ENCODE assay signal across 20 cellular contexts in genomic region chr17:82944990-82945389, GRCh38.
DNase-seq lines count a peak whose midpoint lies in the region; ATAC-seq, FAIRE-seq and TF ChIP-seq lines count a peak whose summit lies in the region.
"Had no signal": no experiment of that assay in that cellular context is flagged by ENCODE, and none has a peak within 500 bp of the region (broad histone marks: within the 10 kb centered on the region; RNA-seq: fewer than 3 reads in every experiment).

No MANE protein-coding gene starts in this region.

- H3K4me1 ChIP-seq in Karpas-422 (ENCODE audit: low read length) (no peaks in the 10 kb centered on the region), GM12878 (ENCODE audit: control insufficient read depth, insufficient read depth, low read length) (no peaks in the 10 kb centered on the region), mucosa of stomach (ENCODE audit: control insufficient read depth, insufficient read depth, low read length) (no peaks in the 10 kb centered on the region)
- H3K4me1 ChIP-seq: Peyer's patch had no signal

- TF ChIP-seq EP300 in GM12878 (IDR thresholded peaks at IDR 0.05; ENCODE audit: borderline replicate concordance in 1 of 2, control insufficient read depth in 1 of 2, low read depth in 2 of 2, low read length in 2 of 2), result no peak

- H3K4me2 ChIP-seq in Karpas-422 (ENCODE audit: low read depth, low read length, poor library complexity, severe bottlenecking) (no peak overlapping the region), GM12878 (ENCODE audit: control insufficient read depth, insufficient read depth) (no peak overlapping the region)

- TF ChIP-seq CTCF in GM12878 (IDR thresholded peaks at IDR 0.05 in 2 of 3, conservative IDR thresholded peaks at IDR 0.05 in 1 of 3; ENCODE audit: control insufficient read depth in 2 of 3, extremely low read depth in 1 of 3, insufficient read depth in 1 of 3, low read depth in 3 of 3, low read length in 3 of 3), result no peak

- H3K79me2 ChIP-seq in Karpas-422 (ENCODE audit: low read length), result no peaks in the 10 kb centered on the region
- no peaks in the 10 kb centered on the region for H3K79me2 ChIP-seq in GM12878 (ENCODE audit: control insufficient read depth, insufficient read depth, low read length)

- TF ChIP-seq POLR2A in GM12878 (IDR thresholded peaks at IDR 0.05; ENCODE audit: low read depth, low read length), result no peak

- FAIRE-seq in GM12878 (lab: Jason Lieb, UNC), result no peak
- FAIRE-seq: GM12891, GM19239 had no signal

- H3K27me3 ChIP-seq in Karpas-422 (ENCODE audit: low read length) (no peaks in the 10 kb centered on the region), GM12878 (replicated peaks in 1 of 2; ENCODE audit: control insufficient read depth in 2 of 2, insufficient read depth in 2 of 2, low read length in 1 of 2) (no peaks in the 10 kb centered on the region; a peak in 1 of 4 replicates), mucosa of stomach (ENCODE audit: control insufficient read depth, insufficient read depth, low read length) (no peaks in the 10 kb centered on the region)
- H3K27me3 ChIP-seq: Peyer's patch had no signal

- in situ Hi-C loops in GM12878 (cut with MboI), result no loop called here

- no peak overlapping the region for H3K4me3 ChIP-seq in Karpas-422 (ENCODE audit: low read length)
- no peak overlapping the region for H3K4me3 ChIP-seq in GM12878
- peak overlapping the region; percentile 3 for H3K4me3 ChIP-seq in mucosa of stomach (ENCODE audit: low read length)
- H3K4me3 ChIP-seq: Peyer's patch had no signal

- H2AFZ ChIP-seq in Karpas-422 (ENCODE audit: low read length), result no peak overlapping the region
- H2AFZ ChIP-seq in GM12878 (ENCODE audit: control insufficient read depth, low read depth, low read length), result no peak overlapping the region

- intact Hi-C loops in GM12878 (cut with micrococcal nuclease; ENCODE audit: unreplicated experiment), result no loop called here

- BruUV-seq in GM12878 (replicated peaks; lab: Mats Ljungman, UMichigan), result no TSS peak

- H3K9me3 ChIP-seq in Karpas-422 (ENCODE audit: low read length) (peaks cover 45% of the 10 kb centered on the region), GM12878 (replicated peaks; ENCODE audit: control insufficient read depth, insufficient read depth, low read length) (peaks cover 21% of the 10 kb centered on the region; the same call in 2 of the 3 replicates), mucosa of stomach (ENCODE audit: control insufficient read depth, low read length) (peaks cover 12% of the 10 kb centered on the region)

- H3K9ac ChIP-seq in Karpas-422 (ENCODE audit: low read length) (no peak overlapping the region), GM12878 (ENCODE audit: control insufficient read depth, insufficient read depth, low read length) (no peak overlapping the region), mucosa of stomach (ENCODE audit: low read length) (no peak overlapping the region)

- peak; percentile 17 for DNase-seq in NCI-H2227 (lab: John Stamatoyannopoulos, UW; ENCODE audit: unreplicated experiment)
- no peak for DNase-seq in NCI-H2227 treated with DMSO at 0.1 percent for 48 hours (lab: John Stamatoyannopoulos, UW)
- peak; percentile 55 for DNase-seq in Karpas-422
- DNase-seq in GM12878 (ENCODE audit: low read depth, low spot score), result no peak
- no peak for DNase-seq in ureter (ENCODE audit: low spot score)
- DNase-seq in caudate nucleus (lab: John Stamatoyannopoulos, UW), result no peak
- DNase-seq: Calu3; CD4-positive, alpha-beta T cell; GOT3; KG1; MV-4-11; NCI-H187; NCI-H526 had no signal

- no peaks in the 10 kb centered on the region for H3K9me2 ChIP-seq in Karpas-422 (replicated peaks; ENCODE audit: insufficient read depth, low read length)

- no peak overlapping the region for H3K27ac ChIP-seq in Karpas-422 (ENCODE audit: low read length)
- no peak overlapping the region for H3K27ac ChIP-seq in GM12878 (ENCODE audit: control insufficient read depth, insufficient read depth)
- H3K27ac ChIP-seq in caudate nucleus (ENCODE audit: low read depth, low read length), result no peak overlapping the region
- H3K27ac ChIP-seq: 22Rv1, Peyer's patch had no signal

- ATAC-seq in GM12878 (no peak), GM21723 (IDR thresholded peaks at IDR 0.05; ENCODE audit: unreplicated experiment) (no peak)
- ATAC-seq: Right ventricle myocardium inferior had no signal

- SMC1A ChIA-PET in GM12878 (lab: Charles Lee; ENCODE audit: uncharacterized antibody, unreplicated experiment), result no interaction called here

- H3K36me3 ChIP-seq in Karpas-422 (ENCODE audit: insufficient read depth, low read length) (peaks cover 67% of the 10 kb centered on the region), GM12878 (ENCODE audit: control insufficient read depth in 2 of 2, insufficient read depth in 2 of 2, low read length in 1 of 2) (peaks cover 7 to 24% of the 10 kb centered on the region in 2 experiments; a peak in 3 of 4 replicates), mucosa of stomach (ENCODE audit: control insufficient read depth, insufficient read depth, low read length) (peaks cover 11% of the 10 kb centered on the region)

- POLR2A ChIA-PET in GM12878 (lab: Charles Lee), result no interaction called here

- RAD21 ChIA-PET in GM12878 (lab: Charles Lee; ENCODE audit: unreplicated experiment), result no interaction called here

- no peak for TF ChIP-seq RAD21 in GM12878 (IDR thresholded peaks at IDR 0.05; ENCODE audit: insufficient read depth, low read depth, low read length)

- CTCF ChIA-PET in GM12878 (lab: Yijun Ruan, JAX), result no interaction called here

- H4K20me1 ChIP-seq in Karpas-422 (ENCODE audit: insufficient read depth, low read depth, low read length), result no peaks in the 10 kb centered on the region
- H4K20me1 ChIP-seq in GM12878 (ENCODE audit: control insufficient read depth, insufficient read depth), result no peaks in the 10 kb centered on the region

TF ChIP-seq in GM12878, 131 proteins besides CTCF, POLR2A, EP300 and RAD21:
- no peak for TF ChIP-seq ATF7 (IDR thresholded peaks at IDR 0.05; ENCODE audit: low read depth)
- 0 out of 2 replicates have a peak, but pooled peaks have one; percentile 81 for TF ChIP-seq CBX3 (IDR thresholded peaks at IDR 0.05; ENCODE audit: borderline replicate concordance, low read depth)
- peak; percentile 59; the same call in 1 of the 2 replicates for TF ChIP-seq CBX5 (IDR thresholded peaks at IDR 0.05; ENCODE audit: low read depth)
- TF ChIP-seq TCF7 (IDR thresholded peaks at IDR 0.05; ENCODE audit: borderline replicate concordance), result 0 out of 2 replicates have a peak, but pooled peaks have one; percentile 9

Comparison
In these comparisons a context has a peak if more than half of its experiments do, and no peak if none do; other contexts are left out.
1. DNase-seq: peak in NCI-H2227 (single experiment) and Karpas-422 (single experiment); none in NCI-H2227 treated with DMSO at 0.1 percent for 48 hours (single experiment), GM12878 (single experiment), ureter (single experiment) and caudate nucleus (0 of 61).